ENCODE assay signal across 12 cellular contexts in genomic region chr16:72986011-72986410, GRCh38.
DNase-seq lines count a peak whose midpoint lies in the region; ATAC-seq, FAIRE-seq and TF ChIP-seq lines count a peak whose summit lies in the region.
"Had no signal": no experiment of that assay in that cellular context is flagged by ENCODE, and none has a peak within 500 bp of the region (broad histone marks: within the 10 kb centered on the region; RNA-seq: fewer than 3 reads in every experiment).

No MANE protein-coding gene starts in this region.

- H4K20me1 ChIP-seq in astrocyte (ENCODE audit: insufficient read depth, low read length): peaks cover 56% of the 10 kb centered on the region

- H3K27ac Mint-ChIP-seq in astrocyte (ENCODE audit: unreplicated experiment): no peak overlapping the region
- H3K27ac Mint-ChIP-seq in glutamatergic neuron (ENCODE audit: unreplicated experiment): peak overlapping the region; percentile 25
- peak overlapping the region; percentile 37 to 49 (median 40) for H3K27ac Mint-ChIP-seq in nephron
- H3K27ac Mint-ChIP-seq in CD14-positive monocyte: peak overlapping the region in 2 of 7 donors; percentile 45 to 78
- no peak overlapping the region for H3K27ac Mint-ChIP-seq in stimulated activated naive CD8-positive, alpha-beta T cell treated with anti-CD3 and anti-CD28 coated beads, Interleukin-15, amount 100 ng/mL, for 72 hours
- H3K27ac Mint-ChIP-seq: activated naive CD4-positive, alpha-beta T cell treated with anti-CD3 and anti-CD28 coated beads, Interleukin-2, amount 50 U/mL, for 72 hours; CD8-positive, alpha-beta memory T cell; GM23338; T-helper 2 cell treated with Interferon-gamma antibody and Interleukin-4, amounts not matched to agents 5 μg/mL and 100 μg/mL, for 36 hours had no signal

- H3K9me3 ChIP-seq in astrocyte (ENCODE audit: insufficient read depth, low read depth, low read length) (no peaks in the 10 kb centered on the region), tibial artery (no peaks in the 10 kb centered on the region)

- H3K27me3 Mint-ChIP-seq in astrocyte (ENCODE audit: low read depth, unreplicated experiment) (no peaks in the 10 kb centered on the region), glutamatergic neuron (ENCODE audit: unreplicated experiment) (peaks cover 3% of the 10 kb centered on the region), nephron (ENCODE audit: low read depth) (no peaks in the 10 kb centered on the region), CD14-positive monocyte (ENCODE audit: low read depth in 3 of 3) (peaks cover 0 to 2% (median 0%) of the 10 kb centered on the region in 3 donors)
- no peaks in the 10 kb centered on the region for H3K27me3 Mint-ChIP-seq in stimulated activated naive CD8-positive, alpha-beta T cell treated with anti-CD3 and anti-CD28 coated beads, Interleukin-15, amount 100 ng/mL, for 72 hours

- H3K4me1 Mint-ChIP-seq in astrocyte (ENCODE audit: low read depth, unreplicated experiment) (peaks cover 24% of the 10 kb centered on the region), glutamatergic neuron (ENCODE audit: low read depth, unreplicated experiment) (peaks cover 16% of the 10 kb centered on the region), nephron (peaks cover 60% of the 10 kb centered on the region), CD14-positive monocyte (peaks cover 27% of the 10 kb centered on the region)
- H3K4me1 Mint-ChIP-seq in stimulated activated naive CD8-positive, alpha-beta T cell treated with anti-CD3 and anti-CD28 coated beads, Interleukin-15, amount 100 ng/mL, for 72 hours: no peaks in the 10 kb centered on the region
- H3K4me1 Mint-ChIP-seq: CD8-positive, alpha-beta memory T cell had no signal

- DNase-seq in astrocyte (ENCODE audit: low read depth) (no peak), glutamatergic neuron (no peak), tibial artery (peak; percentile 87 to 90), GM19238 (ENCODE audit: insufficient read length, low spot score) (no peak), CD14-positive monocyte (ENCODE audit: low spot score) (no peak)
- no peak for DNase-seq in stimulated activated naive CD8-positive, alpha-beta T cell treated with anti-CD3 and anti-CD28 coated beads, Interleukin-15, amount 100 ng/mL, for 72 hours
- DNase-seq: CD8-positive, alpha-beta memory T cell had no signal

- no peak overlapping the region for H3K4me3 Mint-ChIP-seq in astrocyte (ENCODE audit: unreplicated experiment)
- peak overlapping the region; percentile 67 for H3K4me3 Mint-ChIP-seq in glutamatergic neuron (ENCODE audit: unreplicated experiment)
- no peak overlapping the region for H3K4me3 Mint-ChIP-seq in nephron
- H3K4me3 Mint-ChIP-seq in CD14-positive monocyte: no peak overlapping the region
- H3K4me3 Mint-ChIP-seq in stimulated activated naive CD8-positive, alpha-beta T cell treated with anti-CD3 and anti-CD28 coated beads, Interleukin-15, amount 100 ng/mL, for 72 hours: no peak overlapping the region
- H3K4me3 Mint-ChIP-seq: CD8-positive, alpha-beta memory T cell; GM23338; T-helper 2 cell treated with Interferon-gamma antibody and Interleukin-4, amounts not matched to agents 5 μg/mL and 100 μg/mL, for 36 hours had no signal

- no peaks in the 10 kb centered on the region for H3K36me3 ChIP-seq in astrocyte (ENCODE audit: insufficient read depth, low read length)
- H3K36me3 ChIP-seq in tibial artery: no peaks in the 10 kb centered on the region

- FAIRE-seq in astrocyte (lab: Jason Lieb, UNC): no peak

- H3K4me1 ChIP-seq in astrocyte (ENCODE audit: insufficient read depth, low read length): peaks cover 34% of the 10 kb centered on the region
- H3K4me1 ChIP-seq in tibial artery: peaks cover 8 to 97% (median 62%) of the 10 kb centered on the region in 4 donors

- H3K9me3 Mint-ChIP-seq in astrocyte (ENCODE audit: unreplicated experiment) (peaks cover 1% of the 10 kb centered on the region), glutamatergic neuron (ENCODE audit: unreplicated experiment) (peaks cover 8% of the 10 kb centered on the region), nephron (no peaks in the 10 kb centered on the region), CD14-positive monocyte (peaks cover 0 to 2% (median 0%) of the 10 kb centered on the region in 7 donors)
- no peaks in the 10 kb centered on the region for H3K9me3 Mint-ChIP-seq in stimulated activated naive CD8-positive, alpha-beta T cell treated with anti-CD3 and anti-CD28 coated beads, Interleukin-15, amount 100 ng/mL, for 72 hours
- H3K9me3 Mint-ChIP-seq: activated naive CD4-positive, alpha-beta T cell treated with anti-CD3 and anti-CD28 coated beads, Interleukin-2, amount 50 U/mL, for 72 hours; GM23338; T-helper 2 cell treated with Interferon-gamma antibody and Interleukin-4, amounts not matched to agents 5 μg/mL and 100 μg/mL, for 36 hours had no signal

- intact Hi-C loops in tibial artery (cut with DNase I; ENCODE audit: low total_unique reads) (loop anchor here (5.0 to 10.0 kb wide), 2 partner anchors 39 to 59 kb away; partner anchors contain the start of gene ZFHX3), CD14-positive monocyte (cut with micrococcal nuclease) (no loop called here)

- no peak overlapping the region for H2AFZ ChIP-seq in astrocyte (ENCODE audit: low read depth, low read length)
- H2AFZ ChIP-seq: GM23338 had no signal

- no peaks in the 10 kb centered on the region for H3K27me3 ChIP-seq in astrocyte (ENCODE audit: insufficient read depth, low read length)
- no peaks in the 10 kb centered on the region for H3K27me3 ChIP-seq in tibial artery

- ATAC-seq in GM18907 (IDR thresholded peaks at IDR 0.05; ENCODE audit: unreplicated experiment): no peak
- ATAC-seq in stimulated activated naive CD8-positive, alpha-beta T cell treated with anti-CD3 and anti-CD28 coated beads, Interleukin-15, amount 100 ng/mL, for 72 hours: no peak
- ATAC-seq: activated naive CD4-positive, alpha-beta T cell treated with anti-CD3 and anti-CD28 coated beads, Interleukin-2, amount 50 U/mL, for 72 hours; GM23338 had no signal

- peaks cover 5% of the 10 kb centered on the region for H3K36me3 Mint-ChIP-seq in astrocyte (ENCODE audit: low read depth, unreplicated experiment)
- H3K36me3 Mint-ChIP-seq in glutamatergic neuron (ENCODE audit: unreplicated experiment): no peaks in the 10 kb centered on the region
- no peaks in the 10 kb centered on the region for H3K36me3 Mint-ChIP-seq in nephron (ENCODE audit: low read depth)
- peaks cover 0 to 4% of the 10 kb centered on the region in 2 donors for H3K36me3 Mint-ChIP-seq in CD14-positive monocyte
- H3K36me3 Mint-ChIP-seq: activated naive CD4-positive, alpha-beta T cell treated with anti-CD3 and anti-CD28 coated beads, Interleukin-2, amount 50 U/mL, for 72 hours; CD8-positive, alpha-beta memory T cell had no signal

- peaks cover 84% of the 10 kb centered on the region for H3K79me2 ChIP-seq in astrocyte (ENCODE audit: insufficient read depth, low read length)

- no peak overlapping the region for H3K27ac ChIP-seq in astrocyte (ENCODE audit: low read depth, low read length)
- peak overlapping the region; percentile 82 to 89 for H3K27ac ChIP-seq in tibial artery

- H3K9ac ChIP-seq in astrocyte (ENCODE audit: low read length): no peak overlapping the region

- no peak overlapping the region for H3K4me3 ChIP-seq in astrocyte (ENCODE audit: insufficient read depth, low read depth, low read length)
- peak overlapping the region; percentile 17 to 32 for H3K4me3 ChIP-seq in tibial artery
- H3K4me3 ChIP-seq: GM23338 had no signal

- peak overlapping the region; percentile 65 for H3K4me2 ChIP-seq in astrocyte (ENCODE audit: low read length)
- H3K4me2 ChIP-seq: GM23338 had no signal

- TF ChIP-seq CTCF in astrocyte (IDR thresholded peaks at IDR 0.05; ENCODE audit: insufficient read depth, low read depth, low read length): no peak
- TF ChIP-seq CTCF in glutamatergic neuron (IDR thresholded peaks at IDR 0.05; ENCODE audit: partially characterized antibody, unreplicated experiment): no peak
- no peak for TF ChIP-seq CTCF in nephron (IDR thresholded peaks at IDR 0.05; ENCODE audit: unreplicated experiment in 3 of 3)
- TF ChIP-seq CTCF in tibial artery (IDR thresholded peaks at IDR 0.05): no peak
- TF ChIP-seq CTCF in CD14-positive monocyte (IDR thresholded peaks at IDR 0.05): no peak

Comparison
In these comparisons a context has a peak if more than half of its experiments do, and no peak if none do; other contexts are left out.
1. DNase-seq: peak in tibial artery (2 of 2); none in astrocyte (single experiment), glutamatergic neuron (single experiment), GM19238 (single experiment), CD14-positive monocyte (single experiment) and stimulated activated naive CD8-positive, alpha-beta T cell treated with anti-CD3 and anti-CD28 coated beads, Interleukin-15, amount 100 ng/mL, for 72 hours (0 of 2).
2. H3K27ac Mint-ChIP-seq: peak in glutamatergic neuron (single experiment) and nephron (3 of 3); none in astrocyte (single experiment) and stimulated activated naive CD8-positive, alpha-beta T cell treated with anti-CD3 and anti-CD28 coated beads, Interleukin-15, amount 100 ng/mL, for 72 hours (0 of 2).